ENCODE assay signal across 8 cellular contexts in the genomic region with DNA sequence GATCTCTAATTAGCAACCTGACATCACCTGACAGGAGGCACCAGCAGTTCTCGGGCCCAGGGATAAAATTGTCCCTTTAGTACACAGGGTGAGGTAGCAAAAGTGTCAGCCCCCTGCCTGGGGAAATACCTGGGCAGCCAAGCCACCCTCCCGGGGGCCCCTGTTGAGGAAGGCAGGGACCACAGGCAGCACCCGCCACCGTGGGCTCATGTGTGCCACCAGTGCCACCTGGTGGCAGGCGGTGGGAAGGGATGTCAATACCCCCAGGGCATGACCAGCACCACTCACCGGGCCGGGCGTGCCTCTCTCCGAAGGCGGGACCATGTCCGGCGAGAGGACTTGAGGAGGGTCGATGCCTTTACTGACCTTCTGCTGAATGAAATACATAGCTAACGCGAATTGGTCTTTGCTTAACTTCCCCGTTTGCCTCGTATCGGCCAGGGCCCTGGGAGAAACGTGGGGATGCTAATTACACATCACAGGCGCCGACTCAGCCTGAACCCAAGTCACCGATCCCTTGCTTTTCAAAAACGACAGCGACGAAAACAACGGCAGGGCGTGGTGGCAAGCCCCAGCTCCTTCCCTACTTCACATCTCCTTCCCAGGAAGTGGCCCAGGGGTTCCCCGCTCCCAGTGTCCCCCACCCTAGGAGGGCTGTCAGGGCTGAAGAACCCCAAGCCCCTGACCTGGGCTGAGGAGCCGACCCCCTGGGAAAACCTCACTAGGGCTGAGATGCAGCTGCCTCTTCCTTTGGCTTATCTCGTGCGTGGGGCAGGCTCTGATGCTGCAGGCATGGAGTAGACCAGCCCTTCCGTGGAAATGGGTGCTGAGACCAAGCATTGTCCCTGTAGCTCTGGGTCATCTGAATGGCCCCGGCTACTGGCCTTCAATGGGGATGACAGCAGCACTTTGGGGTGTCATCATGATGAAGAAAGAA. TPM values are rescaled to one million over a fixed set of nuclear protein-coding genes. Genes with fewer than 3 reads are reported as not detected.
DNase-seq lines count a peak whose midpoint lies in the region; ATAC-seq, FAIRE-seq and TF ChIP-seq lines count a peak whose summit lies in the region.

No MANE protein-coding gene starts in this region.

- TF ChIP-seq CTCF in D721Med (IDR thresholded peaks at IDR 0.05; ENCODE audit: insufficient read depth, missing control alignments) = peak; percentile 57
- TF ChIP-seq CTCF in HL-60 (IDR thresholded peaks at IDR 0.05; ENCODE audit: insufficient read depth, low read length) = peak; percentile 69

- no peak overlapping the region for H3K27ac ChIP-seq in HL-60 (replicated peaks)
- no peak overlapping the region for H3K27ac ChIP-seq in right cardiac atrium (ENCODE audit: low read length)
- no peak overlapping the region for H3K27ac ChIP-seq in small intestine (ENCODE audit: low read depth in 1 of 2, low read length in 1 of 2)

- intact Hi-C loops in right cardiac atrium (cut with DNase I) = no loop called here

- no peaks in the 10 kb centered on the region for H3K9me3 ChIP-seq in adipocyte (ENCODE audit: control insufficient read depth, low read length)
- H3K9me3 ChIP-seq in right cardiac atrium (ENCODE audit: control insufficient read depth, low read length) = no peaks in the 10 kb centered on the region
- no peaks in the 10 kb centered on the region for H3K9me3 ChIP-seq in small intestine (ENCODE audit: control insufficient read depth, low read depth)

- ATAC-seq in right cardiac atrium (peak; percentile 85 to 87), HG03565 (IDR thresholded peaks at IDR 0.05; ENCODE audit: unreplicated experiment) (no peak), HG03097 (IDR thresholded peaks at IDR 0.05; ENCODE audit: low FRiP score, unreplicated experiment) (no peak)

- no peaks in the 10 kb centered on the region for H3K4me1 ChIP-seq in adipocyte (ENCODE audit: control insufficient read depth, insufficient read depth, low read length)
- peaks cover 3% of the 10 kb centered on the region for H3K4me1 ChIP-seq in right cardiac atrium (ENCODE audit: control insufficient read depth, insufficient read depth, low read length)
- no peaks in the 10 kb centered on the region for H3K4me1 ChIP-seq in small intestine (ENCODE audit: control insufficient read depth in 2 of 2, insufficient read depth in 1 of 2, low read depth in 1 of 2, low read length in 1 of 2)

- H3K27me3 ChIP-seq in HL-60 (ENCODE audit: insufficient read depth, poor library complexity, severe bottlenecking) (no peaks in the 10 kb centered on the region), adipocyte (replicated peaks; ENCODE audit: control insufficient read depth, insufficient read depth, low read length) (no peaks in the 10 kb centered on the region), right cardiac atrium (ENCODE audit: control insufficient read depth, insufficient read depth) (no peaks in the 10 kb centered on the region), small intestine (ENCODE audit: control insufficient read depth in 2 of 2, insufficient read depth in 2 of 2, low read length in 2 of 2) (no peaks in the 10 kb centered on the region)

- WGBS in right cardiac atrium = 58% methylated on average over 33 of the region's 33 CpGs
- WGBS in small intestine, 3 donors = 63 to 86% (median 74%) methylated on average over 33 of the region's 33 CpGs

- no peak overlapping the region for H3K4me3 ChIP-seq in HL-60 (replicated peaks; ENCODE audit: insufficient read depth, low read length)
- H3K4me3 ChIP-seq in adipocyte (ENCODE audit: low read length) = no peak overlapping the region
- H3K4me3 ChIP-seq in right cardiac atrium (ENCODE audit: low read length) = no peak overlapping the region
- no peak overlapping the region for H3K4me3 ChIP-seq in small intestine (ENCODE audit: low read depth in 1 of 2, low read length in 2 of 2)

- FAIRE-seq in D721Med (lab: Jason Lieb, UNC) = no peak
- no peak for FAIRE-seq in small intestine (lab: Jason Lieb, UNC)

- H3K9ac ChIP-seq in adipocyte (ENCODE audit: low read length) = no peak overlapping the region

- DNase-seq in D721Med (ENCODE audit: insufficient read length, low spot score) = peak; percentile 92
- peak; percentile 38 to 47 for DNase-seq in HL-60 (ENCODE audit: low read depth in 1 of 2, low spot score in 1 of 2)
- peak; percentile 35 to 68 (median 55) for DNase-seq in T-helper 2 cell
- peak; percentile 74 for DNase-seq in adipocyte (ENCODE audit: low read depth)
- peak; percentile 74 to 91 (median 88) for DNase-seq in right cardiac atrium
- peak; percentile 20 for DNase-seq in small intestine

- H3K36me3 ChIP-seq in adipocyte (ENCODE audit: control insufficient read depth, insufficient read depth, low read length, severe bottlenecking) (peaks cover 91% of the 10 kb centered on the region), small intestine (ENCODE audit: control insufficient read depth in 2 of 2, insufficient read depth in 2 of 2, low read length in 2 of 2) (peaks cover 18 to 24% of the 10 kb centered on the region in 2 donors)

RNA-seq across cellular contexts. Expression of gene EPS15L1, which starts 53.8 kb away (rescaled TPM):
- 10 to 100 TPM; 64.6 to 88.9 (median 83.0) TPM for total RNA-seq in right cardiac atrium
- 52.9 TPM for polyA plus RNA-seq in right cardiac atrium
- 10 to 100 TPM; 14.3 to 16.0 (median 15.0) TPM for polyA plus RNA-seq in small intestine

Comparison
In these comparisons a context has a peak if more than half of its experiments do, and no peak if none do; other contexts are left out.
1. DNase-seq: peak in every context shown above with its lines; median percentile 92 in D721Med; 88 in right cardiac atrium; 74 in adipocyte; 55 in T-helper 2 cell; 42 in HL-60; 20 in small intestine.
2. ATAC-seq: peak in right cardiac atrium (2 of 2); none in HG03565 (single experiment) and HG03097 (single experiment).